In genomic region chr4:244471-244870, GRCh38 we compare ENCODE assay signal across 8 cellular contexts.
DNase-seq lines count a peak whose midpoint lies in the region; ATAC-seq, FAIRE-seq and TF ChIP-seq lines count a peak whose summit lies in the region.
"Had no signal": no experiment of that assay in that cellular context is flagged by ENCODE, and none has a peak within 500 bp of the region (broad histone marks: within the 10 kb centered on the region; RNA-seq: fewer than 3 reads in every experiment).

No MANE protein-coding gene starts in this region.

- peak; percentile 58 to 66 for TF ChIP-seq RAD21 in H1 (IDR thresholded peaks at IDR 0.05 in 1 of 2, conservative IDR thresholded peaks at IDR 0.05 in 1 of 2; ENCODE audit: low read depth in 2 of 2, low read length in 2 of 2)

- peaks cover 0 to 38% (median 6%) of the 10 kb centered on the region in 4 experiments; a peak in 4 of 8 replicates for H3K36me3 ChIP-seq in H1 (ENCODE audit: control insufficient read depth in 2 of 4, insufficient read depth in 4 of 4, low read length in 3 of 4)

- H2BK20ac ChIP-seq in H1 (ENCODE audit: low read length): no peak overlapping the region

- no peak overlapping the region for H4K91ac ChIP-seq in H1 (replicated peaks; ENCODE audit: insufficient read length, low read length)

- H2BK120ac ChIP-seq in H1 (replicated peaks; ENCODE audit: low read depth, low read length): no peak overlapping the region

- DNase-seq in GM10266 (ENCODE audit: extremely low spot score) (peak; percentile 11), NCI-H1092 treated with DMSO at 0.1 percent for 48 hours (lab: John Stamatoyannopoulos, UW) (peak; percentile 43), H1 (ENCODE audit: low read depth in 1 of 2, low spot score in 2 of 2) (peak; percentile 39 to 70), osteocyte (ENCODE audit: extremely low spot score, unreplicated experiment) (no peak), NCI-H226 (no peak)
- peak; percentile 48 for DNase-seq in activated CD4-positive, alpha-beta T cell treated with anti-CD3 and anti-CD28 coated beads, Interleukin-2, amount 50 U/mL, for 1 hour

- no peak overlapping the region for H3K27ac ChIP-seq in H1 (ENCODE audit: low read depth, low read length)

- no peaks in the 10 kb centered on the region for H3K4me1 ChIP-seq in H1 (replicated peaks in 1 of 4; ENCODE audit: control insufficient read depth in 3 of 4, insufficient read depth in 4 of 4, low read length in 3 of 4)

- 0 out of 2 replicates have a peak, but pooled peaks cover under 1% of the 10 kb centered on the region for H3K79me1 ChIP-seq in H1 (ENCODE audit: low read depth, low read length)

- H2AFZ ChIP-seq in H1 (ENCODE audit: low read length): no peak overlapping the region

- H2AK5ac ChIP-seq in H1 (ENCODE audit: low read depth, low read length): no peak overlapping the region

- no peak overlapping the region for H4K5ac ChIP-seq in H1 (ENCODE audit: insufficient read length, low read depth, low read length)

- ATAC-seq in GM19023 (IDR thresholded peaks at IDR 0.05; ENCODE audit: unreplicated experiment): no peak

- no peaks in the 10 kb centered on the region for H3K27me3 ChIP-seq in H1 (replicated peaks in 1 of 4; ENCODE audit: control insufficient read depth in 3 of 4, extremely low read depth in 1 of 4, insufficient read depth in 3 of 4, low read length in 3 of 4)

- H3K4me1 Mint-ChIP-seq in osteocyte (ENCODE audit: unreplicated experiment): peaks cover 2% of the 10 kb centered on the region

- H3K36me3 Mint-ChIP-seq in osteocyte (ENCODE audit: unreplicated experiment): peaks cover 15% of the 10 kb centered on the region

- no peak overlapping the region for H2BK5ac ChIP-seq in H1 (ENCODE audit: low read depth, low read length)

- H3K14ac ChIP-seq in H1 (ENCODE audit: insufficient read length): no peak overlapping the region

- peak; percentile 54 for TF ChIP-seq CTCF in GM10266 (IDR thresholded peaks at IDR 0.05; ENCODE audit: control insufficient read depth, insufficient read depth, low read depth, missing control alignments)
- peak in 2 of 3 experiments; percentile 32 to 67; a peak in 3 of 4 replicates for TF ChIP-seq CTCF in H1 (IDR thresholded peaks at IDR 0.05; ENCODE audit: control extremely low read depth in 1 of 3, insufficient read depth in 1 of 3, low read depth in 1 of 3, low read length in 3 of 3)
- TF ChIP-seq CTCF in osteocyte (IDR thresholded peaks at IDR 0.05): peak; percentile 53

- H4K20me1 ChIP-seq in H1 (replicated peaks in 1 of 2; ENCODE audit: control insufficient read depth in 1 of 2, insufficient read depth in 2 of 2, low read length in 2 of 2): no peaks in the 10 kb centered on the region

- CTCF ChIA-PET in H1 (lab: Charles Lee; ENCODE audit: partially characterized antibody): interaction anchor here (0.5 to 3.3 kb wide), 13 partner anchors 9 to 301 kb away, joined by 3 to 15 read pairs (median 3); no protein-coding TSS in a partner anchor

- peaks cover 40% of the 10 kb centered on the region for H3K9me3 Mint-ChIP-seq in osteocyte (ENCODE audit: unreplicated experiment)

- no peak overlapping the region for H3K27ac Mint-ChIP-seq in osteocyte (ENCODE audit: unreplicated experiment)

- no peak overlapping the region for H3K4me3 ChIP-seq in H1 (ENCODE audit: extremely low read depth in 1 of 4, insufficient read depth in 2 of 4, low read depth in 3 of 4, low read length in 4 of 4)

- peaks cover 0 to 15% of the 10 kb centered on the region in 2 experiments; a peak in 2 of 4 replicates for H3K79me2 ChIP-seq in H1 (ENCODE audit: control insufficient read depth in 1 of 2, insufficient read depth in 2 of 2, low read length in 2 of 2)

- FAIRE-seq in H1 (lab: Jason Lieb, UNC): peak; percentile 45
- FAIRE-seq: TTC549 had no signal

- no peak overlapping the region for H3K4ac ChIP-seq in H1 (replicated peaks; ENCODE audit: insufficient read length, low read depth, low read length)

- no peaks in the 10 kb centered on the region for H3K23me2 ChIP-seq in H1 (ENCODE audit: low read depth, low read length)

- H4K8ac ChIP-seq in H1 (ENCODE audit: extremely low read depth, insufficient read depth, low read length): no peak overlapping the region

- no peak for TF ChIP-seq POLR2A in H1 (IDR thresholded peaks at IDR 0.05; ENCODE audit: control extremely low read depth in 1 of 2, low read depth in 2 of 2, low read length in 2 of 2)

- POLR2A ChIA-PET in H1 (lab: Charles Lee; ENCODE audit: partially characterized antibody): interaction anchor here (0.7 to 2.1 kb wide), 6 partner anchors 8 to 120 kb away, joined by 3 to 9 read pairs (median 4); partner anchors contain the start of genes ZNF718 and ZNF732

- no peak for TF ChIP-seq EP300 in H1 (IDR thresholded peaks at IDR 0.05; ENCODE audit: borderline replicate concordance in 1 of 2, low read depth in 2 of 2, low read length in 2 of 2)

- no peak overlapping the region for H2BK15ac ChIP-seq in H1 (ENCODE audit: low read length)

- no peak overlapping the region for H3K18ac ChIP-seq in H1 (ENCODE audit: extremely low read depth, low read length)

- no peak overlapping the region for H3K9ac ChIP-seq in H1 (replicated peaks in 1 of 4; ENCODE audit: extremely low read depth in 1 of 4, low read depth in 3 of 4, low read length in 3 of 4)

- H3K4me2 ChIP-seq in H1 (ENCODE audit: insufficient read depth in 1 of 2, low read depth in 2 of 2, low read length in 2 of 2): no peak overlapping the region

- no peak overlapping the region for H3K23ac ChIP-seq in H1 (ENCODE audit: insufficient read length)

- H3K56ac ChIP-seq in H1 (replicated peaks; ENCODE audit: insufficient read length, low read depth, low read length): no peak overlapping the region

- WGBS in H1 (ENCODE audit: extremely low coverage in 1 of 2, insufficient coverage in 1 of 2, insufficient read length in 1 of 2, insufficient replicate concordance in 2 of 2, low coverage in 1 of 2, low lambda C conversion rate in 2 of 2, missing lambda C conversion rate in 1 of 2), 2 experiments: 85% methylated on average over 7 of the region's 7 CpGs; no CpG with 5 or more reads in 1 of the 2 experiments

- H3K4me3 Mint-ChIP-seq in osteocyte (ENCODE audit: unreplicated experiment): no peak overlapping the region

- H2BK12ac ChIP-seq in H1 (ENCODE audit: low read depth, low read length): no peak overlapping the region

- peaks cover 46 to 55% of the 10 kb centered on the region in 2 experiments for H3K9me3 ChIP-seq in H1 (ENCODE audit: insufficient read depth in 2 of 2, low read depth in 1 of 2, low read length in 1 of 2)

- no peaks in the 10 kb centered on the region for H3K27me3 Mint-ChIP-seq in osteocyte (ENCODE audit: unreplicated experiment)

TF ChIP-seq in H1, 55 proteins besides CTCF, POLR2A, EP300 and RAD21:
- TF ChIP-seq CHD2 (IDR thresholded peaks at IDR 0.05; ENCODE audit: low read length): no peak
- no peak for TF ChIP-seq HDAC2 (IDR thresholded peaks at IDR 0.05; ENCODE audit: borderline replicate concordance in 1 of 2, low read depth in 2 of 2, low read length in 2 of 2)
- TF ChIP-seq NANOG (IDR thresholded peaks at IDR 0.05; ENCODE audit: insufficient read depth, low read depth, low read length, poor library complexity, severe bottlenecking): no peak
- no peak for TF ChIP-seq MAFK (IDR thresholded peaks at IDR 0.05; ENCODE audit: low read depth, low read length)
- no peak for TF ChIP-seq GTF2F1 (IDR thresholded peaks at IDR 0.05; ENCODE audit: borderline replicate concordance, low read depth, low read length)
- no peak for TF ChIP-seq YY1 (IDR thresholded peaks at IDR 0.05; ENCODE audit: low read depth, low read length)
- no peak for TF ChIP-seq RBBP5 (IDR thresholded peaks at IDR 0.05; ENCODE audit: borderline replicate concordance, low read depth, low read length)
- no peak for TF ChIP-seq MAX (IDR thresholded peaks at IDR 0.05)
- TF ChIP-seq JUND (IDR thresholded peaks at IDR 0.05; ENCODE audit: low read length): no peak
- TF ChIP-seq KDM1A (IDR thresholded peaks at IDR 0.05; ENCODE audit: borderline replicate concordance, low read length): no peak
- no peak for TF ChIP-seq CTBP2 (IDR thresholded peaks at IDR 0.05; ENCODE audit: borderline replicate concordance, insufficient read depth, insufficient read length, low read length)
- no peak for TF ChIP-seq ATF3 (IDR thresholded peaks at IDR 0.05; ENCODE audit: insufficient read depth, low read depth, low read length)
- TF ChIP-seq RNF2 (IDR thresholded peaks at IDR 0.05; ENCODE audit: borderline replicate concordance, low read depth, low read length, missing control alignments, poor library complexity, severe bottlenecking): no peak
- TF ChIP-seq BRCA1 (IDR thresholded peaks at IDR 0.05; ENCODE audit: low read depth, low read length): no peak
- TF ChIP-seq KDM4A (IDR thresholded peaks at IDR 0.05; ENCODE audit: low read depth, low read length, severe bottlenecking): no peak
- TF ChIP-seq SRF (IDR thresholded peaks at IDR 0.05; ENCODE audit: low read depth, low read length): no peak
- TF ChIP-seq ZNF274 (IDR thresholded peaks at IDR 0.05; ENCODE audit: borderline replicate concordance, extremely low read depth, low read length): no peak

Comparison
In these comparisons a context has a peak if more than half of its experiments do, and no peak if none do; other contexts are left out.
1. DNase-seq: peak in GM10266 (single experiment), NCI-H1092 treated with DMSO at 0.1 percent for 48 hours (single experiment), activated CD4-positive, alpha-beta T cell treated with anti-CD3 and anti-CD28 coated beads, Interleukin-2, amount 50 U/mL, for 1 hour (single experiment) and H1 (2 of 2); none in osteocyte (single experiment) and NCI-H226 (single experiment).
2. Peak in every context shown above with its lines, with median percentiles within 50 percentile points of each other: CTCF ChIP-seq.